In the genomic region with DNA sequence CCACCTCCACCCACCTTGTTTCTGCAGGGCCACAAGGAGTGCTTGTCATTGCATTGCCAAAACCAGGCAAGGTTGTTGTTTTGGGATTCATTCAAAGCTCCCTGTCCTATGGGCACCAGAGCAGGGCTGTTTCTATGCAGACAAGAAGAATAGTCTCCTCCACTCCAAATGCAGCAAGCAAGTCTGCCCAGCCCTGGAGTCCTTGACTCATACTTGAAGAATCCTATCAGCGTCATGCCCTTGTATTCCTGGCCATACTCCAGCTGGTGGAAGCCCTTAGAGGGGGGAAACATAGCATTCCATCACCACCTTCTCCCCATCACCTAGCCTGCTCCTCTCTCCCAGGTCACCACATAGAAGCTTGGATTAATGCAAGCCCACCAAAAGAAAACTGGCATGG, we compare ENCODE assay signal across 11 cellular contexts.
DNase-seq lines count a peak whose midpoint lies in the region; ATAC-seq lines count a peak whose summit lies in the region.
"Had no signal": no experiment of that assay in that cellular context is flagged by ENCODE, and none has a peak within 500 bp of the region (broad histone marks: within the 10 kb centered on the region; RNA-seq: fewer than 3 reads in every experiment).

No MANE protein-coding gene starts in this region.

- no peak for ATAC-seq in GM21717 (IDR thresholded peaks at IDR 0.05; ENCODE audit: unreplicated experiment)

- H3K27me3 ChIP-seq in MG63 = no peaks in the 10 kb centered on the region

- H3K4me3 ChIP-seq in MG63 = no peak overlapping the region
- H3K4me3 ChIP-seq: SK-N-MC had no signal

- H3K36me3 ChIP-seq in MG63 = no peaks in the 10 kb centered on the region
- H3K36me3 ChIP-seq: stomach had no signal

- DNase-seq in EL (peak; percentile 94), MG63 (peak; percentile 49), dermis blood vessel endothelial cell (peak; percentile 88), occipital lobe (lab: John Stamatoyannopoulos, UW) (peak; percentile 7), retina (no peak), NCI-H146 (lab: John Stamatoyannopoulos, UW) (no peak)
- no peak for DNase-seq in activated CD8-positive, alpha-beta memory T cell treated with anti-CD3 and anti-CD28 coated beads, Interleukin-2, amount 50 U/mL, for 48 hours
- DNase-seq: NCI-H1048, stomach had no signal

- H3K9me3 ChIP-seq in MG63 = no peaks in the 10 kb centered on the region
- H3K9me3 ChIP-seq: stomach had no signal

Comparison
In these comparisons a context has a peak if more than half of its experiments do, and no peak if none do; other contexts are left out.
1. DNase-seq: peak in EL (single experiment), MG63 (single experiment), dermis blood vessel endothelial cell (single experiment) and occipital lobe (single experiment); none in retina (single experiment), activated CD8-positive, alpha-beta memory T cell treated with anti-CD3 and anti-CD28 coated beads, Interleukin-2, amount 50 U/mL, for 48 hours (single experiment) and NCI-H146 (single experiment).